ENCODE assay signal across 14 cellular contexts in genomic region chr3:125591116-125591755, GRCh38. TPM values are rescaled to one million over a fixed set of nuclear protein-coding genes. Genes with fewer than 3 reads are reported as not detected.
DNase-seq lines count a peak whose midpoint lies in the region; ATAC-seq, FAIRE-seq and TF ChIP-seq lines count a peak whose summit lies in the region.
"Had no signal": no experiment of that assay in that cellular context is flagged by ENCODE, and none has a peak within 500 bp of the region (broad histone marks: within the 10 kb centered on the region; RNA-seq: fewer than 3 reads in every experiment).

No MANE protein-coding gene starts in this region.

- H3K14ac ChIP-seq in IMR-90 (replicated peaks; ENCODE audit: low read depth, low read length): no peak overlapping the region

- no peak overlapping the region for H3K4me2 ChIP-seq in IMR-90 (ENCODE audit: low read depth, low read length)

- dilution Hi-C loops in IMR-90 (cut with HindIII; ENCODE audit: low sequenced_read_pairs, unreplicated experiment): no loop called here

- H3K79me1 ChIP-seq in IMR-90 (ENCODE audit: low read depth in 1 of 2, low read length in 2 of 2): peaks cover 17 to 53% of the 10 kb centered on the region in 2 experiments

- no CpG with 5 or more reads among the region's 1 CpG for WGBS in IMR-90 (ENCODE audit: extremely low coverage in 2 of 2, insufficient read length in 1 of 2), 2 experiments

- peak; percentile 10 for DNase-seq in COR-L47 (lab: John Stamatoyannopoulos, UW)
- peak; percentile 11 for DNase-seq in IMR-90
- DNase-seq in bronchial epithelial cell (ENCODE audit: low read depth): peak; percentile 27
- DNase-seq in natural killer cell: no peak
- no peak for DNase-seq in hepatic stellate cell (ENCODE audit: low spot score)
- DNase-seq in NCI-H510A treated with DMSO at 0.1 percent for 48 hours (lab: John Stamatoyannopoulos, UW): no peak
- DNase-seq in SK-N-DZ (ENCODE audit: low spot score): no peak
- DNase-seq in activated naive CD4-positive, alpha-beta T cell (lab: John Stamatoyannopoulos, UW): no peak
- DNase-seq: activated naive CD4-positive, alpha-beta T cell treated with anti-CD3 and anti-CD28 coated beads, Interleukin-2, amount 10 ng/mL, durations not matched to agents 7 days and 5 days; cortex of kidney; NCI-H1694; posterior cingulate gyrus had no signal

- no peak overlapping the region for H3K9ac ChIP-seq in IMR-90 (ENCODE audit: low read depth, low read length)

- H4K8ac ChIP-seq in IMR-90 (ENCODE audit: low read depth in 2 of 2, low read length in 2 of 2): no peak overlapping the region

- FAIRE-seq in bronchial epithelial cell (lab: Jason Lieb, UNC): no peak
- FAIRE-seq: H1 had no signal

- no peak overlapping the region for H2BK15ac ChIP-seq in IMR-90 (ENCODE audit: low read depth, low read length)

- POLR2A ChIA-PET in IMR-90 (lab: Charles Lee; ENCODE audit: unreplicated experiment): no interaction called here

- no peaks in the 10 kb centered on the region; the same call in none of the 2 replicates for H3K4me1 ChIP-seq in IMR-90 (ENCODE audit: control insufficient read depth, insufficient read depth, low read length)

- in situ Hi-C loops in IMR-90 (cut with MboI; ENCODE audit: low sequenced_read_pairs): loop anchor here (25.0 kb wide), 1 partner anchor 604 kb away; no protein-coding TSS in a partner anchor

- H3K4me1 Mint-ChIP-seq in natural killer cell: peaks cover 38 to 46% of the 10 kb centered on the region in 2 donors

- BruUV-seq in IMR-90 (replicated peaks; lab: Mats Ljungman, UMichigan): no TSS peak

- H3K27ac ChIP-seq in IMR-90 (ENCODE audit: insufficient read depth, low read length): no peak overlapping the region

- no peak for ATAC-seq in IMR-90 (ENCODE audit: low read depth)
- no peak for ATAC-seq in natural killer cell

- peak overlapping the region in 1 of 2 donors; percentile 51 for H3K27ac Mint-ChIP-seq in natural killer cell
- H3K27ac Mint-ChIP-seq: activated naive CD4-positive, alpha-beta T cell treated with anti-CD3 and anti-CD28 coated beads, Interleukin-2, amount 10 ng/mL, durations not matched to agents 7 days and 5 days; T-helper 1 cell treated with Interleukin-12 subunit alpha and Interleukin-12 subunit beta and Interleukin-4 antibody, amounts not matched to agents 30 μg/mL and 1 μg/mL, for 36 hours had no signal

- CTCF ChIA-PET in IMR-90 (lab: Yijun Ruan, JAX): no interaction called here

- no peak overlapping the region for H2BK20ac ChIP-seq in IMR-90 (ENCODE audit: low read depth, low read length)

- no peak overlapping the region for H4K5ac ChIP-seq in IMR-90 (ENCODE audit: low read depth, low read length)

- H2AK9ac ChIP-seq in IMR-90 (replicated peaks; ENCODE audit: low read depth, low read length, poor library complexity): no peak overlapping the region

- H3K23ac ChIP-seq in IMR-90 (ENCODE audit: low read depth, low read length): no peak overlapping the region

- intact Hi-C loops in IMR-90 (cut with micrococcal nuclease): no loop called here
- intact Hi-C loops in natural killer cell (cut with micrococcal nuclease): loop anchor here (10.0 kb wide), 1 partner anchor 216 kb away; the partner anchor contains the start of gene ZNF148

- no peak overlapping the region for H2BK5ac ChIP-seq in IMR-90 (ENCODE audit: low read depth, low read length, poor library complexity, severe bottlenecking)

- H3K4me3 ChIP-seq in IMR-90 (ENCODE audit: insufficient read depth, low read depth, low read length): no peak overlapping the region
- H3K4me3 ChIP-seq in bronchial epithelial cell (ENCODE audit: low read depth, low read length): no peak overlapping the region

- no peak overlapping the region for H2BK120ac ChIP-seq in IMR-90 (ENCODE audit: low read depth, low read length)

- H4K20me1 ChIP-seq in IMR-90 (ENCODE audit: insufficient read depth, low read length): peaks cover 10% of the 10 kb centered on the region; the same call in 1 of the 2 replicates

- no peaks in the 10 kb centered on the region for H3K36me3 Mint-ChIP-seq in natural killer cell

- no peaks in the 10 kb centered on the region for H3K9me1 ChIP-seq in IMR-90 (ENCODE audit: insufficient read depth, low read length)

- H3K4me3 Mint-ChIP-seq in natural killer cell: peak overlapping the region; percentile 21
- H3K4me3 Mint-ChIP-seq: activated naive CD4-positive, alpha-beta T cell treated with anti-CD3 and anti-CD28 coated beads, Interleukin-2, amount 10 ng/mL, durations not matched to agents 7 days and 5 days; T-helper 1 cell treated with Interleukin-12 subunit alpha and Interleukin-12 subunit beta and Interleukin-4 antibody, amounts not matched to agents 30 μg/mL and 1 μg/mL, for 36 hours had no signal

- H3K36me3 ChIP-seq in IMR-90 (ENCODE audit: control insufficient read depth, insufficient read depth, low read length) (no peaks in the 10 kb centered on the region), bronchial epithelial cell (ENCODE audit: control insufficient read depth, insufficient read depth, low read length) (no peaks in the 10 kb centered on the region)

- no peaks in the 10 kb centered on the region for H3K27me3 Mint-ChIP-seq in natural killer cell (ENCODE audit: low read depth in 2 of 2)
- H3K27me3 Mint-ChIP-seq: activated naive CD4-positive, alpha-beta T cell treated with anti-CD3 and anti-CD28 coated beads, Interleukin-2, amount 10 ng/mL, durations not matched to agents 7 days and 5 days had no signal

- H3K9me3 Mint-ChIP-seq in natural killer cell: no peaks in the 10 kb centered on the region
- H3K9me3 Mint-ChIP-seq: activated naive CD4-positive, alpha-beta T cell treated with anti-CD3 and anti-CD28 coated beads, Interleukin-2, amount 10 ng/mL, durations not matched to agents 7 days and 5 days; T-helper 1 cell treated with Interleukin-12 subunit alpha and Interleukin-12 subunit beta and Interleukin-4 antibody, amounts not matched to agents 30 μg/mL and 1 μg/mL, for 36 hours had no signal

- H2AFZ ChIP-seq in IMR-90 (replicated peaks; ENCODE audit: low read length, poor library complexity): no peak overlapping the region

- TF ChIP-seq RAD21 in IMR-90 (IDR thresholded peaks at IDR 0.05; ENCODE audit: low read length): no peak

- H3K9me3 ChIP-seq in IMR-90 (ENCODE audit: control insufficient read depth, insufficient read depth, low read length): no peaks in the 10 kb centered on the region

- no peak for TF ChIP-seq POLR2A in IMR-90 (IDR thresholded peaks at IDR 0.05; ENCODE audit: low read depth, low read length)

- no peak overlapping the region for H3K4ac ChIP-seq in IMR-90 (ENCODE audit: low read depth, low read length)

- no peaks in the 10 kb centered on the region for H3K27me3 ChIP-seq in IMR-90 (ENCODE audit: control insufficient read depth, insufficient read depth, low read length)
- H3K27me3 ChIP-seq in bronchial epithelial cell (ENCODE audit: control insufficient read depth, insufficient read depth, low read length): no peaks in the 10 kb centered on the region

- no peak overlapping the region for H3K18ac ChIP-seq in IMR-90 (ENCODE audit: low read depth, low read length)

- no peak for TF ChIP-seq CTCF in IMR-90 (conservative IDR thresholded peaks at IDR 0.05; ENCODE audit: low read depth, low read length)
- TF ChIP-seq CTCF in bronchial epithelial cell (IDR thresholded peaks at IDR 0.05; ENCODE audit: insufficient read depth, low read length, severe bottlenecking): no peak
- no peak for TF ChIP-seq CTCF in natural killer cell (IDR thresholded peaks at IDR 0.05)

- H3K56ac ChIP-seq in IMR-90 (ENCODE audit: extremely low read depth, insufficient read depth, low read length): no peak overlapping the region

- no peak overlapping the region for H4K91ac ChIP-seq in IMR-90 (ENCODE audit: insufficient read depth, low read depth, low read length)

- no peak overlapping the region for H2AK5ac ChIP-seq in IMR-90 (ENCODE audit: low read depth, low read length)

TF ChIP-seq in IMR-90, 13 proteins besides CTCF, POLR2A, EP300 and RAD21 (continues in another document):
- TF ChIP-seq MAFK (IDR thresholded peaks at IDR 0.05; ENCODE audit: low read depth, low read length): no peak
- no peak for TF ChIP-seq BHLHE40 (IDR thresholded peaks at IDR 0.05; ENCODE audit: low read depth, low read length)
- TF ChIP-seq RCOR1 (IDR thresholded peaks at IDR 0.05; ENCODE audit: insufficient replicate concordance, low read length): no peak
- TF ChIP-seq SMC3 (IDR thresholded peaks at IDR 0.05; ENCODE audit: low read depth, low read length): no peak
- TF ChIP-seq ELK1 (IDR thresholded peaks at IDR 0.05; ENCODE audit: borderline replicate concordance, low read depth, low read length): no peak
- no peak for TF ChIP-seq CEBPB (IDR thresholded peaks at IDR 0.05; ENCODE audit: low read depth, low read length)
- no peak for TF ChIP-seq MAZ (IDR thresholded peaks at IDR 0.05; ENCODE audit: borderline replicate concordance, low read depth, low read length)
- TF ChIP-seq FOS (IDR thresholded peaks at IDR 0.05; ENCODE audit: low read depth, low read length): no peak
- no peak for TF ChIP-seq USF2 (IDR thresholded peaks at IDR 0.05; ENCODE audit: low read depth, low read length)
- no peak for TF ChIP-seq MXI1 (IDR thresholded peaks at IDR 0.05; ENCODE audit: borderline replicate concordance, low read depth, low read length)
- TF ChIP-seq NFE2L2 (IDR thresholded peaks at IDR 0.05; ENCODE audit: low read depth, low read length): no peak

RNA-seq across cellular contexts. Expression of gene OSBPL11, which starts 4.1 kb away (rescaled TPM):
- total RNA-seq in IMR-90 (2012; rRNA removed) (11.4 and 11.8 TPM in 2 replicates), bronchial epithelial cell (15.8 and 17.5 TPM in 2 replicates), natural killer cell (10 to 100 TPM in 2 of 3 donors, 1 to 10 TPM in 1; 8.9 to 16.0 (median 11.4) TPM)
- 3.3 and 4.2 TPM in 2 replicates for polyA plus RNA-seq in IMR-90 (2012; rRNA removed)
- 0.69 and 0.75 TPM in 2 replicates for polyA plus RNA-seq in IMR-90 (2012; cell fraction: cytosol; rRNA removed)
- 0.24 and 2.3 TPM in 2 replicates for polyA plus RNA-seq in IMR-90 (2012; cell fraction: nucleus; rRNA removed; ENCODE audit: low replicate concordance)
- 7.4 and 7.5 TPM in 2 replicates for polyA plus RNA-seq in SK-N-DZ (2014; cell fraction: cytosol; rRNA removed)
- polyA plus RNA-seq in SK-N-DZ (2014; cell fraction: nucleus; rRNA removed): 4.2 and 5.9 TPM in 2 replicates

Comparison
In these comparisons a context has a peak if more than half of its experiments do, and no peak if none do; other contexts are left out.
1. DNase-seq: peak in COR-L47 (single experiment), IMR-90 (single experiment) and bronchial epithelial cell (single experiment); none in natural killer cell (single experiment), hepatic stellate cell (single experiment), NCI-H510A treated with DMSO at 0.1 percent for 48 hours (single experiment), SK-N-DZ (single experiment) and activated naive CD4-positive, alpha-beta T cell (0 of 4).